ENCODE assay signal across 8 cellular contexts in the genomic region with DNA sequence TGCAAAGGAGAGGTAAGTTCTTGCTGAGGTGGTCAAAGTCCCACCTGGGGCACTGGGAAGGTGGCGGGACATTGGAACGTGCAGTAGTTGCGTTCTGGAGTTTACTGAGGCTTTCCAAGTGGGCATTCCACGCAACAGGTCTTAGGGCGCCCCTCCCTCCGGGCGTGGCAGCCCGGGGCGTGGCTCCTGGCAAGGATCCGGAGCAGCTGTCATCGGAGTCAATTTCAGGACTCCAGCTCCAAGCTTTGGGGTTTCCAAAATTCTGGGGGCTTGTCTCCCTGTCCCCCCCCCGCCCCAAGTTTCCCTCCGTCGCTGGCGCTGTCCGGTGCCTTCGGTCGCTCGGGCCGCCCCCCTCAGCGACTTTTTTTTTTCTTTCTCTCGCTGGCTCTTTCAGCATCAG. TPM values are rescaled to one million over a fixed set of nuclear protein-coding genes. Genes with fewer than 3 reads are reported as not detected.
DNase-seq lines count a peak whose midpoint lies in the region; ATAC-seq and TF ChIP-seq lines count a peak whose summit lies in the region.

No MANE protein-coding gene starts in this region.

- peak overlapping the region; percentile 10 to 94 (median 60) for H3K27ac Mint-ChIP-seq in CD4-positive, alpha-beta memory T cell
- peak overlapping the region; percentile 89 for H3K27ac Mint-ChIP-seq in activated CD8-positive, alpha-beta T cell treated with anti-CD3 and anti-CD28 coated beads, Interleukin-2, amount 10 ng/mL, durations not matched to agents 7 days and 5 days

- TF ChIP-seq POLR2A in stomach (IDR thresholded peaks at IDR 0.05) = no peak

- H3K4me1 Mint-ChIP-seq in CD4-positive, alpha-beta memory T cell = peaks cover 21 to 51% (median 34%) of the 10 kb centered on the region in 4 donors
- H3K4me1 Mint-ChIP-seq in activated CD8-positive, alpha-beta T cell treated with anti-CD3 and anti-CD28 coated beads, Interleukin-2, amount 10 ng/mL, durations not matched to agents 7 days and 5 days (ENCODE audit: low read depth) = peaks cover 43% of the 10 kb centered on the region

- intact Hi-C loops in CD4-positive, alpha-beta memory T cell (cut with micrococcal nuclease) = loop anchor here (1.0 to 10.0 kb wide), 8 partner anchors 24 to 260 kb away; a partner anchor contains a TSS
- intact Hi-C loops in stomach (cut with DNase I; ENCODE audit: low total_unique reads) = no loop called here

- H3K9me3 Mint-ChIP-seq in CD4-positive, alpha-beta memory T cell = no peaks in the 10 kb centered on the region
- H3K9me3 Mint-ChIP-seq in activated CD8-positive, alpha-beta T cell treated with anti-CD3 and anti-CD28 coated beads, Interleukin-2, amount 10 ng/mL, durations not matched to agents 7 days and 5 days (ENCODE audit: insufficient read depth) = no peaks in the 10 kb centered on the region

- peak; percentile 19 for ATAC-seq in HG02642 (IDR thresholded peaks at IDR 0.05; ENCODE audit: poor library complexity, unreplicated experiment)
- ATAC-seq in activated CD8-positive, alpha-beta T cell treated with anti-CD3 and anti-CD28 coated beads, Interleukin-2, amount 10 ng/mL, durations not matched to agents 7 days and 5 days = peak; percentile 11

- H3K9me3 ChIP-seq in CD4-positive, alpha-beta memory T cell (ENCODE audit: control insufficient read depth in 1 of 2, low read length in 2 of 2) = no peaks in the 10 kb centered on the region
- H3K9me3 ChIP-seq in iPS-18c (ENCODE audit: control insufficient read depth, insufficient read depth, low read length) = no peaks in the 10 kb centered on the region
- no peaks in the 10 kb centered on the region for H3K9me3 ChIP-seq in stomach

- POLR2A ChIA-PET in CD4-positive, alpha-beta memory T cell (lab: Charles Lee; ENCODE audit: partially characterized antibody) = interaction anchor here (0.6 to 4.1 kb wide), 20 partner anchors 8 to 258 kb away, joined by 3 to 84 read pairs (median 5); a partner anchor contains a TSS
- POLR2A ChIA-PET in activated CD8-positive, alpha-beta T cell treated with anti-CD3 and anti-CD28 coated beads, Interleukin-2, amount 10 ng/mL, durations not matched to agents 7 days and 5 days (lab: Charles Lee) = interaction anchor here (0.5 to 3.7 kb wide), 9 partner anchors 23 to 210 kb away, joined by 3 to 49 read pairs (median 3); a partner anchor contains a TSS

- peaks cover 11 to 22% of the 10 kb centered on the region in 2 donors for H3K36me3 Mint-ChIP-seq in CD4-positive, alpha-beta memory T cell
- H3K36me3 Mint-ChIP-seq in activated CD8-positive, alpha-beta T cell treated with anti-CD3 and anti-CD28 coated beads, Interleukin-2, amount 10 ng/mL, durations not matched to agents 7 days and 5 days (ENCODE audit: low read depth) = peaks cover 17% of the 10 kb centered on the region

- no peaks in the 10 kb centered on the region for H3K27me3 Mint-ChIP-seq in CD4-positive, alpha-beta memory T cell
- peaks cover 10% of the 10 kb centered on the region for H3K27me3 Mint-ChIP-seq in activated CD8-positive, alpha-beta T cell treated with anti-CD3 and anti-CD28 coated beads, Interleukin-2, amount 10 ng/mL, durations not matched to agents 7 days and 5 days (ENCODE audit: low read depth)

- no peaks in the 10 kb centered on the region for H3K27me3 ChIP-seq in CD4-positive, alpha-beta memory T cell (ENCODE audit: insufficient read depth, low read length)
- H3K27me3 ChIP-seq in stomach = peaks cover 0 to 27% (median 15%) of the 10 kb centered on the region in 3 donors

- CTCF ChIA-PET in CD4-positive, alpha-beta memory T cell (lab: Charles Lee; ENCODE audit: partially characterized antibody) = interaction anchor here (0.6 to 12.6 kb wide), 13 partner anchors 8 to 259 kb away, joined by 3 to 270 read pairs (median 5); no protein-coding TSS in a partner anchor
- CTCF ChIA-PET in activated CD8-positive, alpha-beta T cell treated with anti-CD3 and anti-CD28 coated beads, Interleukin-2, amount 10 ng/mL, durations not matched to agents 7 days and 5 days (lab: Charles Lee) = interaction anchor here (0.9 to 9.8 kb wide), 17 partner anchors 17 to 284 kb away, joined by 3 to 126 read pairs (median 7); a partner anchor contains a TSS

- H3K4me1 ChIP-seq in CD4-positive, alpha-beta memory T cell (ENCODE audit: insufficient read depth, low read length) = peaks cover 45% of the 10 kb centered on the region
- peaks cover 15 to 46% (median 35%) of the 10 kb centered on the region in 4 donors for H3K4me1 ChIP-seq in stomach

- WGBS in stomach, 5 donors = 1 to 4% (median 2%) methylated on average over 21 to 22 of the region's 22 CpGs

- no peak for TF ChIP-seq EP300 in stomach (IDR thresholded peaks at IDR 0.05)

- H3K4me3 Mint-ChIP-seq in CD4-positive, alpha-beta memory T cell = peak overlapping the region; percentile 61 to 93 (median 82)
- peak overlapping the region; percentile 85 for H3K4me3 Mint-ChIP-seq in activated CD8-positive, alpha-beta T cell treated with anti-CD3 and anti-CD28 coated beads, Interleukin-2, amount 10 ng/mL, durations not matched to agents 7 days and 5 days

- no peak for DNase-seq in CD4-positive, alpha-beta memory T cell
- no peak for DNase-seq in activated CD8-positive, alpha-beta T cell treated with anti-CD3 and anti-CD28 coated beads, Interleukin-2, amount 10 ng/mL, durations not matched to agents 7 days and 5 days
- DNase-seq in stomach (no peak), NCI-H526 treated with DMSO at 0.1 percent for 48 hours (lab: John Stamatoyannopoulos, UW) (no peak), occipital lobe (lab: John Stamatoyannopoulos, UW) (no peak), medulla oblongata (ENCODE audit: extremely low spot score) (no peak)

- peaks cover 6% of the 10 kb centered on the region for H3K36me3 ChIP-seq in CD4-positive, alpha-beta memory T cell (ENCODE audit: insufficient read depth, low read length)
- H3K36me3 ChIP-seq in stomach = peaks cover 0 to 8% (median 1%) of the 10 kb centered on the region in 4 donors

- TF ChIP-seq CTCF in stomach (IDR thresholded peaks at IDR 0.05) = no peak

- peak overlapping the region in 1 of 2 donors; percentile 65 for H3K4me3 ChIP-seq in CD4-positive, alpha-beta memory T cell (ENCODE audit: low read length in 2 of 2)
- peak overlapping the region; percentile 76; the same call in 1 of the 2 replicates for H3K4me3 ChIP-seq in iPS-18c (ENCODE audit: insufficient read depth, low read depth, low read length)
- peak overlapping the region; percentile 71 to 93 (median 84) for H3K4me3 ChIP-seq in stomach

- H3K27ac ChIP-seq in CD4-positive, alpha-beta memory T cell (ENCODE audit: low read depth, low read length) = peak overlapping the region; percentile 72
- peak overlapping the region; percentile 57 to 93 (median 88) for H3K27ac ChIP-seq in stomach

RNA-seq across cellular contexts. Expression of a gene that starts 43.1 kb away (rescaled TPM):
- 10 to 100 TPM; 66.1 to 81.2 TPM for total RNA-seq in CD4-positive, alpha-beta memory T cell
- polyA plus RNA-seq in CD4-positive, alpha-beta memory T cell = 100 to 1,000 TPM; 114 to 161 TPM
- total RNA-seq in activated CD8-positive, alpha-beta T cell treated with anti-CD3 and anti-CD28 coated beads, Interleukin-2, amount 10 ng/mL, durations not matched to agents 7 days and 5 days = 10 to 100 TPM; 79.9 to 80.0 TPM
- total RNA-seq in stomach (10 to 100 TPM in 4 of 5 donors, 1 to 10 TPM in 1; 1.2 to 73.2 (median 30.7) TPM), occipital lobe (58.2 TPM)
- 10 to 100 TPM; 46.3 to 61.7 (median 47.7) TPM for polyA plus RNA-seq in stomach
